2 cellular contexts compared by ENCODE assay signal in the genomic region with DNA sequence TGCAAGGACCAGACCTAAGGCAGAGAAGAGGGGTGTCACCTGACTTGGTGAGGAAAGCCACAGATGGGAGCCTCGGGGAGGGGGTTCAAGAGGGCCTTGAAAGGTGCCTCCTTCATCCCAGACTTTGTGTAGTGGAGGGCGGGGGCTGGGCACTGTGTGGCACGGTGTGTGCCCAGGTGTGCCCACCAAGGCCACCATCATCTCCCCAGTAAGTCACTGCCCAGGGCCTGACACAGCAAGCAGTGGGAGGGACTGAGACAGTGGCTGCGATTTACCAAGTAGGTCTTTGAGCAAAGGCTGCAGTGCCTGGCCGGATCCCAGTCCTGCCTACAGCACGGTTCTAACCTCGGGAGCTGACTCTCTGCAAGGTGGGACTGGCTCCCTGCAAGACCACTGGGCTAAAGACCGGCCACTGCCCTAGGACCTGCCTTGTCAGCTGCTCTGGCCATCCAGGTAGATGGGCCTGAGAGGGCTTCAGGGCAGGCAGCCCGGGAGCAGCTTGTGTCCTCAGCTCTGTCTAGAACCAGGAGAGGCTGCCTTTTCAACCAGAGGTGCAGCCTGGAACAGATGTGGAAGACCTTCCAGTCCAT.
TF ChIP-seq lines count a peak whose summit lies in the region.

No MANE protein-coding gene starts in this region.

TF ChIP-seq in IMR-90, 13 proteins besides CTCF, POLR2A, EP300 and RAD21:
- TF ChIP-seq CHD1 (IDR thresholded peaks at IDR 0.05; ENCODE audit: low read depth, low read length) (no peak), MAZ (IDR thresholded peaks at IDR 0.05; ENCODE audit: borderline replicate concordance, low read depth, low read length) (no peak), CEBPB (IDR thresholded peaks at IDR 0.05; ENCODE audit: low read depth, low read length) (no peak), BHLHE40 (IDR thresholded peaks at IDR 0.05; ENCODE audit: low read depth, low read length) (no peak), NFE2L2 (IDR thresholded peaks at IDR 0.05; ENCODE audit: low read depth, low read length) (no peak), FOS (IDR thresholded peaks at IDR 0.05; ENCODE audit: low read depth, low read length) (no peak), MXI1 (IDR thresholded peaks at IDR 0.05; ENCODE audit: borderline replicate concordance, low read depth, low read length) (no peak), SMC3 (IDR thresholded peaks at IDR 0.05; ENCODE audit: low read depth, low read length) (no peak), RFX5 (IDR thresholded peaks at IDR 0.05; ENCODE audit: low read depth, low read length) (no peak), USF2 (IDR thresholded peaks at IDR 0.05; ENCODE audit: low read depth, low read length) (no peak), RCOR1 (IDR thresholded peaks at IDR 0.05; ENCODE audit: insufficient replicate concordance, low read length) (no peak), MAFK (IDR thresholded peaks at IDR 0.05; ENCODE audit: low read depth, low read length) (no peak)
- TF ChIP-seq, protein P1, sequence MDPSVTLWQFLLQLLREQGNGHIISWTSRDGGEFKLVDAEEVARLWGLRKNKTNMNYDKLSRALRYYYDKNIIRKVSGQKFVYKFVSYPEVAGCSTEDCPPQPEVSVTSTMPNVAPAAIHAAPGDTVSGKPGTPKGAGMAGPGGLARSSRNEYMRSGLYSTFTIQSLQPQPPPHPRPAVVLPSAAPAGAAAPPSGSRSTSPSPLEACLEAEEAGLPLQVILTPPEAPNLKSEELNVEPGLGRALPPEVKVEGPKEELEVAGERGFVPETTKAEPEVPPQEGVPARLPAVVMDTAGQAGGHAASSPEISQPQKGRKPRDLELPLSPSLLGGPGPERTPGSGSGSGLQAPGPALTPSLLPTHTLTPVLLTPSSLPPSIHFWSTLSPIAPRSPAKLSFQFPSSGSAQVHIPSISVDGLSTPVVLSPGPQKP (IDR thresholded peaks at IDR 0.05; ENCODE audit: borderline replicate concordance, low read depth, low read length): no peak

TF ChIP-seq in WTC11, 78 proteins besides CTCF, POLR2A, EP300 and RAD21:
- no peak for TF ChIP-seq USF2 (CRISPR knock-in tag; IDR thresholded peaks at IDR 0.05)
